16 cellular contexts compared by ENCODE assay signal in genomic region chr2:89848763-89849162, GRCh38.
DNase-seq lines count a peak whose midpoint lies in the region; ATAC-seq and TF ChIP-seq lines count a peak whose summit lies in the region.
"Had no signal": no experiment of that assay in that cellular context is flagged by ENCODE, and none has a peak within 500 bp of the region (broad histone marks: within the 10 kb centered on the region; RNA-seq: fewer than 3 reads in every experiment).

No MANE protein-coding gene starts in this region.

- POLR2A ChIA-PET in GM10248 (lab: Yijun Ruan, JAX) = no interaction called here

- intact Hi-C loops in mammary epithelial cell (cut with micrococcal nuclease) = no loop called here

- H3K9me2 ChIP-seq in Karpas-422 (replicated peaks; ENCODE audit: insufficient read depth, low read length) = no peaks in the 10 kb centered on the region

- dilution Hi-C loops in mammary epithelial cell (cut with HindIII; ENCODE audit: low sequenced_read_pairs) = no loop called here

- H3K36me3 ChIP-seq in Karpas-422 (ENCODE audit: insufficient read depth, low read length) (no peaks in the 10 kb centered on the region), mammary epithelial cell (ENCODE audit: insufficient read depth, low read length) (no peaks in the 10 kb centered on the region)
- H3K36me3 ChIP-seq: HAP-1 had no signal

- peaks cover 20 to 30% of the 10 kb centered on the region in 2 donors for H3K27me3 Mint-ChIP-seq in stimulated activated naive B cell treated with anti-CD40 and anti-IgM and Interleukin-4, amounts not matched to agents 10 μg/mL and 1 μg/mL and 100 μg/mL, for 72 hours

- no peak overlapping the region for H3K4me3 ChIP-seq in Karpas-422 (ENCODE audit: low read length)
- H3K4me3 ChIP-seq in mammary epithelial cell (replicated peaks in 1 of 3; ENCODE audit: insufficient read depth in 1 of 3, low read depth in 2 of 3, low read length in 3 of 3) = no peak overlapping the region
- H3K4me3 ChIP-seq: GM23338, HAP-1 had no signal

- no peaks in the 10 kb centered on the region for H3K36me3 Mint-ChIP-seq in stimulated activated naive B cell treated with anti-CD40 and anti-IgM and Interleukin-4, amounts not matched to agents 10 μg/mL and 1 μg/mL and 100 μg/mL, for 72 hours
- H3K36me3 Mint-ChIP-seq: CD14-positive monocyte; CD8-positive, alpha-beta T cell had no signal

- BruUV-seq in mammary epithelial cell (replicated peaks; lab: Mats Ljungman, UMichigan) = no TSS peak

- H3K27me3 ChIP-seq in Karpas-422 (ENCODE audit: low read length) = no peaks in the 10 kb centered on the region
- no peaks in the 10 kb centered on the region for H3K27me3 ChIP-seq in mammary epithelial cell (ENCODE audit: insufficient read depth, low read length)

- H3K4me1 ChIP-seq in Karpas-422 (ENCODE audit: low read length) (peaks cover 64% of the 10 kb centered on the region), mammary epithelial cell (ENCODE audit: insufficient read depth, low read length) (no peaks in the 10 kb centered on the region)
- H3K4me1 ChIP-seq: HAP-1 had no signal

- H3K79me2 ChIP-seq in Karpas-422 (ENCODE audit: low read length) (no peaks in the 10 kb centered on the region), mammary epithelial cell (ENCODE audit: insufficient read depth, low read length) (no peaks in the 10 kb centered on the region)

- in situ Hi-C loops in mammary epithelial cell (cut with MboI; ENCODE audit: low sequenced_read_pairs in 2 of 2) = no loop called here

- H3K27ac ChIP-seq in Karpas-422 (ENCODE audit: low read length) (no peak overlapping the region), mammary epithelial cell (ENCODE audit: insufficient read depth, low read depth, low read length) (no peak overlapping the region)

- H3K4me1 Mint-ChIP-seq in stimulated activated naive B cell treated with anti-CD40 and anti-IgM and Interleukin-4, amounts not matched to agents 10 μg/mL and 1 μg/mL and 100 μg/mL, for 72 hours = peaks cover 4 to 7% of the 10 kb centered on the region in 2 donors
- H3K4me1 Mint-ChIP-seq: CD14-positive monocyte, GM23338 had no signal

- no peaks in the 10 kb centered on the region for H3K9me3 Mint-ChIP-seq in stimulated activated naive B cell treated with anti-CD40 and anti-IgM and Interleukin-4, amounts not matched to agents 10 μg/mL and 1 μg/mL and 100 μg/mL, for 72 hours
- H3K9me3 Mint-ChIP-seq: CD14-positive monocyte; CD8-positive, alpha-beta T cell had no signal

- H3K9ac ChIP-seq in Karpas-422 (ENCODE audit: low read length) (no peak overlapping the region), mammary epithelial cell (ENCODE audit: insufficient read depth, low read length) (no peak overlapping the region)

- H3K9me3 ChIP-seq in Karpas-422 (ENCODE audit: low read length) = no peaks in the 10 kb centered on the region
- peaks cover 12% of the 10 kb centered on the region for H3K9me3 ChIP-seq in mammary epithelial cell (replicated peaks; ENCODE audit: insufficient read depth, low read length)
- H3K9me3 ChIP-seq: HAP-1 had no signal

- ATAC-seq in stimulated activated naive B cell treated with anti-CD40 and anti-IgM and Interleukin-4, amounts not matched to agents 10 μg/mL and 1 μg/mL and 100 μg/mL, for 72 hours (replicated peaks) = peak; percentile 10 to 13
- no peak for ATAC-seq in GM18498 (IDR thresholded peaks at IDR 0.05; ENCODE audit: unreplicated experiment)
- ATAC-seq: CD8-positive, alpha-beta T cell; GM23338 had no signal

- H2AFZ ChIP-seq in Karpas-422 (ENCODE audit: low read length) (0 out of 2 replicates have a peak overlapping the region, but pooled peaks have one; percentile 0), mammary epithelial cell (ENCODE audit: low read depth, low read length) (no peak overlapping the region)
- H2AFZ ChIP-seq: GM23338 had no signal

- DNase-seq in GM10248 (ENCODE audit: extremely low spot score) (peak; percentile 1), Karpas-422 (no peak), germinal center (ENCODE audit: low spot score) (peak; percentile 1), mammary epithelial cell (no peak)
- DNase-seq in stimulated activated naive B cell treated with anti-CD40 and anti-IgM and Interleukin-4, amounts not matched to agents 10 μg/mL and 1 μg/mL and 100 μg/mL, for 72 hours = no peak
- no peak for DNase-seq in effector CD4-positive, alpha-beta T cell
- DNase-seq: 8988T; CD8-positive, alpha-beta T cell; COR-L47; DMS153; DMS79 treated with DMSO at 0.1 percent for 48 hours; EL had no signal

- TF ChIP-seq CTCF in GM10248 (IDR thresholded peaks at IDR 0.05; ENCODE audit: control extremely low read depth, extremely low read depth, low read depth, missing control alignments) (no peak), mammary epithelial cell (conservative IDR thresholded peaks at IDR 0.05 in 1 of 2, IDR thresholded peaks at IDR 0.05 in 1 of 2; ENCODE audit: extremely low read depth in 1 of 2, insufficient read depth in 1 of 2, low read depth in 1 of 2, low read length in 2 of 2) (no peak)

- H3K4me2 ChIP-seq in Karpas-422 (ENCODE audit: low read depth, low read length, poor library complexity, severe bottlenecking) (no peak overlapping the region), mammary epithelial cell (ENCODE audit: insufficient read depth, low read depth, low read length) (no peak overlapping the region)
- H3K4me2 ChIP-seq: GM23338 had no signal

- CTCF ChIA-PET in GM10248 (lab: Yijun Ruan, JAX) = no interaction called here
- CTCF ChIA-PET in mammary epithelial cell (lab: Charles Lee; ENCODE audit: low non-redundant PET) = no interaction called here

- H3K4me3 Mint-ChIP-seq in stimulated activated naive B cell treated with anti-CD40 and anti-IgM and Interleukin-4, amounts not matched to agents 10 μg/mL and 1 μg/mL and 100 μg/mL, for 72 hours = no peak overlapping the region
- H3K4me3 Mint-ChIP-seq: CD14-positive monocyte; CD8-positive, alpha-beta T cell; GM23338 had no signal

- H3K27ac Mint-ChIP-seq in stimulated activated naive B cell treated with anti-CD40 and anti-IgM and Interleukin-4, amounts not matched to agents 10 μg/mL and 1 μg/mL and 100 μg/mL, for 72 hours = no peak overlapping the region
- H3K27ac Mint-ChIP-seq: CD14-positive monocyte; CD8-positive, alpha-beta T cell; GM23338 had no signal

- H4K20me1 ChIP-seq in Karpas-422 (ENCODE audit: insufficient read depth, low read depth, low read length) (no peaks in the 10 kb centered on the region), mammary epithelial cell (ENCODE audit: insufficient read depth, low read length) (no peaks in the 10 kb centered on the region)

- 43% methylated on average over 2 of the region's 2 CpGs for WGBS in mammary epithelial cell (ENCODE audit: low coverage, missing lambda C conversion rate)

Comparison
In these comparisons a context has a peak if more than half of its experiments do, and no peak if none do; other contexts are left out.
1. DNase-seq: peak in GM10248 (single experiment) and germinal center (single experiment); none in Karpas-422 (single experiment), stimulated activated naive B cell treated with anti-CD40 and anti-IgM and Interleukin-4, amounts not matched to agents 10 μg/mL and 1 μg/mL and 100 μg/mL, for 72 hours (single experiment), mammary epithelial cell (single experiment) and effector CD4-positive, alpha-beta T cell (single experiment).